ENCODE assay signal across 8 cellular contexts in the genomic region with DNA sequence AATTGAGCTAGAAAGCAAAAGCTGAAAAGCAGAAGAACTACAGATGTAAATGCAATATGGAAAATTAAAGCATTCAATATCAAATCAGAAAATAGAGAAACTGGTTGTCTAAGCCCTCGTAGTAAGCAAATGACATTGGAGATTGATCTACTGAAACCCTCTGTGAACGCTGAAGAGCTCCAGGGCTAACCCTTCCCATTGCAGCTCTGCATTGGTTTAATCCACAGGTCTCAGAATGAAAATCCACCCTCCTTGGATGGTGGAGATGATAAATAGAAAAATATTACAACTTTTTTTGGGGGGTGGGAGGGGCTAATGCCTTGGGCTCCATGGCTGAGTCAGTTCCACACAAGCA. TPM values are rescaled to one million over a fixed set of nuclear protein-coding genes. Genes with fewer than 3 reads are reported as not detected.
DNase-seq lines count a peak whose midpoint lies in the region; ATAC-seq and TF ChIP-seq lines count a peak whose summit lies in the region.

No MANE protein-coding gene starts in this region.

- CTCF ChIA-PET in SK-N-SH (lab: Yijun Ruan, JAX), result interaction anchor here (1.0 to 7.9 kb wide), 9 partner anchors 10 to 128 kb away, joined by 3 to 52 read pairs (median 12); no protein-coding TSS in a partner anchor

- TF ChIP-seq EP300 in SK-N-SH (IDR thresholded peaks at IDR 0.05; ENCODE audit: borderline replicate concordance in 1 of 2, low read depth in 1 of 2, low read length in 1 of 2), result no peak

- no peak for TF ChIP-seq RAD21 in SK-N-SH (IDR thresholded peaks at IDR 0.05; ENCODE audit: low read length)

- H4K20me1 ChIP-seq in SK-N-SH (ENCODE audit: insufficient read depth), result peaks cover 20% of the 10 kb centered on the region

- H3K36me3 Mint-ChIP-seq in T-helper 17 cell (ENCODE audit: low read depth), result no peaks in the 10 kb centered on the region

- ATAC-seq in SK-N-SH treated with all-trans-retinoic acid at 6 μM for 48 hours (no peak), T-helper 17 cell (no peak), foreskin keratinocyte (no peak), GM21381 (IDR thresholded peaks at IDR 0.05; ENCODE audit: unreplicated experiment) (no peak), GM21576 (IDR thresholded peaks at IDR 0.05; ENCODE audit: unreplicated experiment) (no peak)
- ATAC-seq in stimulated activated naive CD8-positive, alpha-beta T cell treated with anti-CD3 and anti-CD28 coated beads, Interleukin-15, amount 100 ng/mL, for 72 hours, result no peak

- no peaks in the 10 kb centered on the region for H3K27me3 Mint-ChIP-seq in T-helper 17 cell
- no peaks in the 10 kb centered on the region for H3K27me3 Mint-ChIP-seq in stimulated activated naive CD8-positive, alpha-beta T cell treated with anti-CD3 and anti-CD28 coated beads, Interleukin-15, amount 100 ng/mL, for 72 hours

- H3K9me3 Mint-ChIP-seq in stimulated activated naive CD8-positive, alpha-beta T cell treated with anti-CD3 and anti-CD28 coated beads, Interleukin-15, amount 100 ng/mL, for 72 hours, result peaks cover 0 to 6% of the 10 kb centered on the region in 2 donors

- peak overlapping the region; percentile 28 to 53 for H3K4me3 ChIP-seq in SK-N-SH (ENCODE audit: low read depth in 2 of 2, low read length in 1 of 2)

- peaks cover 63% of the 10 kb centered on the region for H3F3A ChIP-seq in SK-N-SH (replicated peaks; ENCODE audit: insufficient read depth)

- no peaks in the 10 kb centered on the region for H3K9me2 ChIP-seq in SK-N-SH

- H2AFZ ChIP-seq in SK-N-SH (ENCODE audit: low read depth), result no peak overlapping the region

- peaks cover 93% of the 10 kb centered on the region for H3K79me2 ChIP-seq in SK-N-SH (ENCODE audit: insufficient read depth)

- H3K4me1 Mint-ChIP-seq in T-helper 17 cell, result peaks cover 31% of the 10 kb centered on the region
- peaks cover 74% of the 10 kb centered on the region for H3K4me1 Mint-ChIP-seq in stimulated activated naive CD8-positive, alpha-beta T cell treated with anti-CD3 and anti-CD28 coated beads, Interleukin-15, amount 100 ng/mL, for 72 hours

- H3K4me3 Mint-ChIP-seq in T-helper 17 cell, result peak overlapping the region; percentile 93
- H3K4me3 Mint-ChIP-seq in stimulated activated naive CD8-positive, alpha-beta T cell treated with anti-CD3 and anti-CD28 coated beads, Interleukin-15, amount 100 ng/mL, for 72 hours, result peak overlapping the region; percentile 80 to 90

- peaks cover 20 to 26% of the 10 kb centered on the region in 2 experiments for H3K36me3 ChIP-seq in SK-N-SH (replicated peaks in 1 of 2; ENCODE audit: control insufficient read depth in 1 of 2, insufficient read depth in 2 of 2, low read length in 1 of 2)

- H3K27ac ChIP-seq in SK-N-SH (ENCODE audit: low read depth in 2 of 2, low read length in 1 of 2), result peak overlapping the region; percentile 97 to 99
- peak overlapping the region; percentile 70 for H3K27ac ChIP-seq in foreskin keratinocyte

- H3K4me1 ChIP-seq in SK-N-SH (ENCODE audit: control insufficient read depth in 1 of 2, insufficient read depth in 2 of 2, low read depth in 1 of 2, low read length in 1 of 2) (peaks cover 45 to 67% of the 10 kb centered on the region in 2 experiments), foreskin keratinocyte (peaks cover 41% of the 10 kb centered on the region)

- H3K27me3 ChIP-seq in SK-N-SH (ENCODE audit: insufficient read depth) (no peaks in the 10 kb centered on the region), foreskin keratinocyte (no peaks in the 10 kb centered on the region)

- peak overlapping the region; percentile 88 for H3K27ac Mint-ChIP-seq in T-helper 17 cell
- H3K27ac Mint-ChIP-seq in stimulated activated naive CD8-positive, alpha-beta T cell treated with anti-CD3 and anti-CD28 coated beads, Interleukin-15, amount 100 ng/mL, for 72 hours, result peak overlapping the region in 1 of 2 donors; percentile 96

- WGBS in SK-N-SH (ENCODE audit: low lambda C conversion rate), result 76% methylated on average over 2 of the region's 2 CpGs

- peak overlapping the region; percentile 64; the same call in 1 of the 2 replicates for H3K9ac ChIP-seq in SK-N-SH

- TF ChIP-seq CTCF in SK-N-SH (IDR thresholded peaks at IDR 0.05) (no peak), foreskin keratinocyte (conservative IDR thresholded peaks at IDR 0.05) (no peak)

- no peaks in the 10 kb centered on the region for H3K9me3 ChIP-seq in SK-N-SH
- H3K9me3 ChIP-seq in T-helper 17 cell (ENCODE audit: control insufficient read depth, low read length, poor library complexity, severe bottlenecking), result no peaks in the 10 kb centered on the region

- POLR2A ChIA-PET in SK-N-SH (lab: Yijun Ruan, JAX), result interaction anchor here (1.2 kb wide), 1 partner anchor 26 kb away, joined by 3 read pairs; no protein-coding TSS in a partner anchor

- DNase-seq in SK-N-SH (no peak), T-helper 17 cell (no peak), foreskin keratinocyte (no peak), NCI-H1048 (lab: John Stamatoyannopoulos, UW) (no peak)
- no peak for DNase-seq in stimulated activated naive CD8-positive, alpha-beta T cell treated with anti-CD3 and anti-CD28 coated beads, Interleukin-15, amount 100 ng/mL, for 72 hours

- H3K4me2 ChIP-seq in SK-N-SH, result peak overlapping the region; percentile 71

TF ChIP-seq in SK-N-SH, 30 proteins besides CTCF, POLR2A, EP300 and RAD21 (continues in another document):
- TF ChIP-seq, protein P1, sequence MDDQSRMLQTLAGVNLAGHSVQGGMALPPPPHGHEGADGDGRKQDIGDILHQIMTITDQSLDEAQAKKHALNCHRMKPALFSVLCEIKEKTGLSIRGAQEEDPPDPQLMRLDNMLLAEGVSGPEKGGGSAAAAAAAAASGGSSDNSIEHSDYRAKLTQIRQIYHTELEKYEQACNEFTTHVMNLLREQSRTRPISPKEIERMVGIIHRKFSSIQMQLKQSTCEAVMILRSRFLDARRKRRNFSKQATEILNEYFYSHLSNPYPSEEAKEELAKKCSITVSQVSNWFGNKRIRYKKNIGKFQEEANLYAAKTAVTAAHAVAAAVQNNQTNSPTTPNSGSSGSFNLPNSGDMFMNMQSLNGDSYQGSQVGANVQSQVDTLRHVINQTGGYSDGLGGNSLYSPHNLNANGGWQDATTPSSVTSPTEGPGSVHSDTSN (IDR thresholded peaks at IDR 0.05), result no peak

TF ChIP-seq in SK-N-SH treated with all-trans-retinoic acid at 6 μM for 48 hours, 23 proteins besides CTCF, POLR2A, EP300 and RAD21 (continues in another document):
- TF ChIP-seq ZC3H10 (CRISPR knock-in tag; IDR thresholded peaks at IDR 0.05), result no peak
- no peak for TF ChIP-seq ESRRG (CRISPR knock-in tag; IDR thresholded peaks at IDR 0.05)
- no peak for TF ChIP-seq CSDC2 (CRISPR knock-in tag; IDR thresholded peaks at IDR 0.05)
- no peak for TF ChIP-seq BACH2 (CRISPR knock-in tag; IDR thresholded peaks at IDR 0.05; ENCODE audit: borderline replicate concordance)
- TF ChIP-seq, protein P2, sequence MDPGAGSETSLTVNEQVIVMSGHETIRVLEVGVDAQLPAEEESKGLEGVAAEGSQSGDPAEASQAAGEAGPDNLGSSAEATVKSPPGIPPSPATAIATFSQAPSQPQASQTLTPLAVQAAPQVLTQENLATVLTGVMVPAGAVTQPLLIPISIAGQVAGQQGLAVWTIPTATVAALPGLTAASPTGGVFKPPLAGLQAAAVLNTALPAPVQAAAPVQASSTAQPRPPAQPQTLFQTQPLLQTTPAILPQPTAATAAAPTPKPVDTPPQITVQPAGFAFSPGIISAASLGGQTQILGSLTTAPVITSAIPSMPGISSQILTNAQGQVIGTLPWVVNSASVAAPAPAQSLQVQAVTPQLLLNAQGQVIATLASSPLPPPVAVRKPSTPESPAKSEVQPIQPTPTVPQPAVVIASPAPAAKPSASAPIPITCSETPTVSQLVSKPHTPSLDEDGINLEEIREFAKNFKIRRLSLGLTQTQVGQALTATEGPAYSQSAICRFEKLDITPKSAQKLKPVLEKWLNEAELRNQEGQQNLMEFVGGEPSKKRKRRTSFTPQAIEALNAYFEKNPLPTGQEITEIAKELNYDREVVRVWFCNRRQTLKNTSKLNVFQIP (CRISPR knock-in tag; IDR thresholded peaks at IDR 0.05; ENCODE audit: borderline replicate concordance, low read depth), result no peak
- no peak for TF ChIP-seq ZNF8 (CRISPR knock-in tag; IDR thresholded peaks at IDR 0.05)
- no peak for TF ChIP-seq PPARA (CRISPR knock-in tag; IDR thresholded peaks at IDR 0.05; ENCODE audit: borderline replicate concordance)
- TF ChIP-seq, protein P3, sequence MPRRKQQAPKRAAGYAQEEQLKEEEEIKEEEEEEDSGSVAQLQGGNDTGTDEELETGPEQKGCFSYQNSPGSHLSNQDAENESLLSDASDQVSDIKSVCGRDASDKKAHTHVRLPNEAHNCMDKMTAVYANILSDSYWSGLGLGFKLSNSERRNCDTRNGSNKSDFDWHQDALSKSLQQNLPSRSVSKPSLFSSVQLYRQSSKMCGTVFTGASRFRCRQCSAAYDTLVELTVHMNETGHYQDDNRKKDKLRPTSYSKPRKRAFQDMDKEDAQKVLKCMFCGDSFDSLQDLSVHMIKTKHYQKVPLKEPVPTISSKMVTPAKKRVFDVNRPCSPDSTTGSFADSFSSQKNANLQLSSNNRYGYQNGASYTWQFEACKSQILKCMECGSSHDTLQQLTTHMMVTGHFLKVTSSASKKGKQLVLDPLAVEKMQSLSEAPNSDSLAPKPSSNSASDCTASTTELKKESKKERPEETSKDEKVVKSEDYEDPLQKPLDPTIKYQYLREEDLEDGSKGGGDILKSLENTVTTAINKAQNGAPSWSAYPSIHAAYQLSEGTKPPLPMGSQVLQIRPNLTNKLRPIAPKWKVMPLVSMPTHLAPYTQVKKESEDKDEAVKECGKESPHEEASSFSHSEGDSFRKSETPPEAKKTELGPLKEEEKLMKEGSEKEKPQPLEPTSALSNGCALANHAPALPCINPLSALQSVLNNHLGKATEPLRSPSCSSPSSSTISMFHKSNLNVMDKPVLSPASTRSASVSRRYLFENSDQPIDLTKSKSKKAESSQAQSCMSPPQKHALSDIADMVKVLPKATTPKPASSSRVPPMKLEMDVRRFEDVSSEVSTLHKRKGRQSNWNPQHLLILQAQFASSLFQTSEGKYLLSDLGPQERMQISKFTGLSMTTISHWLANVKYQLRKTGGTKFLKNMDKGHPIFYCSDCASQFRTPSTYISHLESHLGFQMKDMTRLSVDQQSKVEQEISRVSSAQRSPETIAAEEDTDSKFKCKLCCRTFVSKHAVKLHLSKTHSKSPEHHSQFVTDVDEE (CRISPR knock-in tag; IDR thresholded peaks at IDR 0.05), result no peak

RNA-seq across cellular contexts. Expression of a gene that starts 40.5 kb away (rescaled TPM):
- 150 and 214 TPM in 2 replicates for polyA plus RNA-seq in SK-N-SH (2012; rRNA removed)
- 187 and 195 TPM in 2 replicates for polyA plus RNA-seq in SK-N-SH (2012; cell fraction: cytosol; rRNA removed)
- 155 and 182 TPM in 2 replicates for polyA plus RNA-seq in SK-N-SH (2012; cell fraction: nucleus; rRNA removed)
- total RNA-seq in T-helper 17 cell, result 10 to 100 TPM; 13.3 to 61.1 TPM
- total RNA-seq in foreskin keratinocyte, result 150 and 182 TPM in 2 replicates
- 54.3 and 72.1 TPM in 2 replicates for polyA plus RNA-seq in foreskin keratinocyte

RNA-seq across cellular contexts. Expression of a gene that starts 57.1 kb away (rescaled TPM):
- polyA plus RNA-seq in SK-N-SH (2012; rRNA removed) (2.8 and 3.2 TPM in 2 replicates), foreskin keratinocyte (0.47 and 0.52 TPM in 2 replicates)
- polyA plus RNA-seq in SK-N-SH (2012; cell fraction: cytosol; rRNA removed), result 1.3 and 2.1 TPM in 2 replicates
- 5.8 and 6.0 TPM in 2 replicates for polyA plus RNA-seq in SK-N-SH (2012; cell fraction: nucleus; rRNA removed)
- total RNA-seq in T-helper 17 cell (100 to 1,000 TPM in 1 of 2 donors, 10 to 100 TPM in 1; 91.3 to 131 TPM), foreskin keratinocyte (0.25 and 0.34 TPM in 2 replicates)

Comparison
In these comparisons a context has a peak if more than half of its experiments do, and no peak if none do; other contexts are left out.
1. RNA of a gene that starts 57.1 kb away (total RNA-seq): 91.3 to 131 TPM in T-helper 17 cell; 0.25 to 0.34 TPM in foreskin keratinocyte; every median in the first group is over 10 times any median in the second.